11 cellular contexts compared by ENCODE assay signal in the genomic region with DNA sequence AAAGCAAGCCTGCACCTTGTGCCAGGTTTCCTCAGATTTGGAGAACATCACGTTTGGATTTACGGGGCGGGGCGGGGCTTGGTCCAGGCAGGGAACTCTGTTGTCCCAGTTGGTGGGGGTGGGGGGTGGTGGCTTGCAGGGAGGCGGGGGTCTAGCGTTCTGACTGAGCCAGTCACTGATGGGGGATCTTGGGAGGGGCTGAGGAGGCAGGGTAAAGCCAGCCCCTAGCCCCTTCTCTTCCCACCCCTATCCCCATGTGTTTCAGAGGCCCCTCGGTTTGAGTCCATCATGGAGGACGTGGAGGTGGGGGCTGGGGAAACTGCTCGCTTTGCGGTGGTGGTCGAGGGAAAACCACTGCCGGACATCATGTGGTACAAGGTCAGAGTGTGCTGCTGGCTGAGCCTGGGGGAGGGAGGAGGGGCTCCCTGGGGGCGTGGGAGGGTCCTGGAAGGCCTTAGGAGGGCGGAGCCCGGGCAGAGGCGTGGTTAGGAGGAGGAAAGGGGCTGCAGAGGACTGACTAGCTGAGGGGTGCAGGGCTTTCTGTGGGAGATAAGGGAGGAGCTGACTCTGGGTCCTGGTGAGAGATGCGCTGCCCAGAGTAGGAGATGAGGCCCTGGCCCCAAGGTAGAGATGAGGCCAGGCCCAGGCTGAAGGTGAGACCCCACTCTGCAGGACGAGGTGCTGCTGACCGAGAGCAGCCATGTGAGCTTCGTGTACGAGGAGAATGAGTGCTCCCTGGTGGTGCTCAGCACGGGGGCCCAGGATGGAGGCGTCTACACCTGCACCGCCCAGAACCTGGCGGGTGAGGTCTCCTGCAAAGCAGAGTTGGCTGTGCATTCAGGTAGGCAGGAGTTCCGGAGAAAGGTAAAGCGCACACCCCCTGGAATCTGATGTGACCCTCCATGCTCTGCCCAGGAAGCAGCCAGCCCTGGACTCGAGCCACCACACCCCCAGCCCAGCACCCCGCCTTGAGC. TPM values are rescaled to one million over a fixed set of nuclear protein-coding genes. Genes with fewer than 3 reads are reported as not detected.
DNase-seq lines count a peak whose midpoint lies in the region; ATAC-seq, FAIRE-seq and TF ChIP-seq lines count a peak whose summit lies in the region.
"Had no signal": no experiment of that assay in that cellular context is flagged by ENCODE, and none has a peak within 500 bp of the region (broad histone marks: within the 10 kb centered on the region; RNA-seq: fewer than 3 reads in every experiment).

No MANE protein-coding gene starts in this region.

- FAIRE-seq in HepG2 (lab: Jason Lieb, UNC), result no peak

- DNase-seq in HepG2 (ENCODE audit: low spot score) (no peak), right lobe of liver (no peak), vagina (ENCODE audit: extremely low spot score in 2 of 2) (no peak), NCI-H748 treated with DMSO at 0.1 percent for 48 hours (lab: John Stamatoyannopoulos, UW) (no peak), adrenal gland (no peak)
- DNase-seq: spleen had no signal

- no peaks in the 10 kb centered on the region; the same call in 1 of the 2 replicates for H4K20me1 ChIP-seq in HepG2 (ENCODE audit: insufficient read depth, low read length)

- H3K27me3 ChIP-seq in HepG2 (ENCODE audit: control insufficient read depth in 1 of 2, insufficient read depth in 2 of 2, low read length in 2 of 2), result peaks cover 20 to 82% of the 10 kb centered on the region in 2 experiments
- H3K27me3 ChIP-seq in right lobe of liver, result no peaks in the 10 kb centered on the region
- peaks cover 3% of the 10 kb centered on the region for H3K27me3 ChIP-seq in iPS-15b (ENCODE audit: control insufficient read depth, insufficient read depth, low read length)
- H3K27me3 ChIP-seq in vagina, result no peaks in the 10 kb centered on the region
- no peaks in the 10 kb centered on the region for H3K27me3 ChIP-seq in adrenal gland

- intact Hi-C loops in HepG2 (cut with micrococcal nuclease; ENCODE audit: unreplicated experiment), result loop anchor here (1.0 to 2.0 kb wide), 2 partner anchors 44 to 53 kb away; no protein-coding TSS in a partner anchor
- intact Hi-C loops in right lobe of liver (cut with DNase I), result loop anchor here (5.0 to 10.0 kb wide), 2 partner anchors 55 to 58 kb away; no protein-coding TSS in a partner anchor
- intact Hi-C loops in vagina (cut with DNase I), result no loop called here
- intact Hi-C loops in adrenal gland (cut with DNase I), result loop anchor here (5.0 to 10.0 kb wide), 2 partner anchors 50 to 72 kb away; no protein-coding TSS in a partner anchor

- 29% methylated on average over 27 of the region's 29 CpGs for WGBS in HepG2 (ENCODE audit: low lambda C conversion rate)
- WGBS in right lobe of liver (ENCODE audit: insufficient coverage, low coverage, low lambda C conversion rate, missing lambda C conversion rate), result 21% methylated on average over 10 of the region's 29 CpGs
- WGBS in adrenal gland, 4 donors, result 38 to 49% (median 41%) methylated on average over 17 to 29 of the region's 29 CpGs

- H3K4me2 ChIP-seq in HepG2 (ENCODE audit: low read depth, low read length), result no peak overlapping the region

- no peak overlapping the region for H2AFZ ChIP-seq in HepG2 (ENCODE audit: low read length)

- no TSS peak for BruUV-seq in HepG2 (replicated peaks; lab: Mats Ljungman, UMichigan)

- H3K9ac ChIP-seq in HepG2 (ENCODE audit: insufficient read depth, low read depth, low read length) (no peak overlapping the region), iPS-15b (ENCODE audit: low read depth, low read length) (no peak overlapping the region)

- TF ChIP-seq EP300 in HepG2 (IDR thresholded peaks at IDR 0.05; ENCODE audit: low read depth in 2 of 2, low read length in 2 of 2) (no peak), HepG2 (CRISPR knock-in tag; IDR thresholded peaks at IDR 0.05; ENCODE audit: borderline replicate concordance) (no peak)

- TF ChIP-seq POLR2A in HepG2 (IDR thresholded peaks at IDR 0.05; ENCODE audit: insufficient read depth in 1 of 2, low read depth in 2 of 2, low read length in 2 of 2) (no peak), right lobe of liver (IDR thresholded peaks at IDR 0.05) (no peak), vagina (IDR thresholded peaks at IDR 0.05) (no peak), adrenal gland (IDR thresholded peaks at IDR 0.05) (no peak)

- H3K36me3 ChIP-seq in HepG2 (replicated peaks in 1 of 2; ENCODE audit: control insufficient read depth in 1 of 2, insufficient read depth in 2 of 2, low read length in 2 of 2), result no peaks in the 10 kb centered on the region
- H3K36me3 ChIP-seq in right lobe of liver, result no peaks in the 10 kb centered on the region
- H3K36me3 ChIP-seq in iPS-15b (ENCODE audit: control insufficient read depth, insufficient read depth, low read length), result peaks cover 10% of the 10 kb centered on the region
- H3K36me3 ChIP-seq in vagina, result no peaks in the 10 kb centered on the region
- H3K36me3 ChIP-seq in adrenal gland (replicated peaks in 1 of 2), result no peaks in the 10 kb centered on the region
- H3K36me3 ChIP-seq: spleen had no signal

- no peaks in the 10 kb centered on the region for H3K79me2 ChIP-seq in HepG2 (ENCODE audit: insufficient read depth, low read length)

- H3K4me3 ChIP-seq in HepG2 (replicated peaks in 1 of 3; ENCODE audit: insufficient read depth in 1 of 3, low read depth in 2 of 3, low read length in 3 of 3) (no peak overlapping the region), right lobe of liver (no peak overlapping the region), iPS-15b (ENCODE audit: low read depth, low read length) (peak overlapping the region; percentile 52), vagina (peak overlapping the region in 1 of 2 donors; percentile 26), adrenal gland (no peak overlapping the region)
- H3K4me3 ChIP-seq: spleen had no signal

- no peaks in the 10 kb centered on the region for H3K9me3 ChIP-seq in HepG2 (ENCODE audit: low read length)
- no peaks in the 10 kb centered on the region for H3K9me3 ChIP-seq in right lobe of liver
- H3K9me3 ChIP-seq in iPS-15b (ENCODE audit: control insufficient read depth, insufficient read depth, low read length), result no peaks in the 10 kb centered on the region
- H3K9me3 ChIP-seq in vagina, result no peaks in the 10 kb centered on the region
- no peaks in the 10 kb centered on the region for H3K9me3 ChIP-seq in adrenal gland (replicated peaks in 1 of 3)
- H3K9me3 ChIP-seq: spleen had no signal

- no peaks in the 10 kb centered on the region for H3K4me1 ChIP-seq in HepG2 (ENCODE audit: insufficient read depth, low read length)
- H3K4me1 ChIP-seq in right lobe of liver, result no peaks in the 10 kb centered on the region
- H3K4me1 ChIP-seq in iPS-15b (ENCODE audit: control insufficient read depth, insufficient read depth, low read length), result peaks cover 5% of the 10 kb centered on the region
- H3K4me1 ChIP-seq in vagina, result peaks cover 17% of the 10 kb centered on the region
- no peaks in the 10 kb centered on the region for H3K4me1 ChIP-seq in adrenal gland (replicated peaks in 1 of 2)

- TF ChIP-seq CTCF in HepG2 (CRISPR knock-in tag; IDR thresholded peaks at IDR 0.05) (no peak), right lobe of liver (IDR thresholded peaks at IDR 0.05) (no peak), vagina (IDR thresholded peaks at IDR 0.05) (no peak), adrenal gland (IDR thresholded peaks at IDR 0.05) (no peak)

- POLR2A ChIA-PET in HepG2 (lab: Yijun Ruan, JAX), result no interaction called here

- ATAC-seq in HepG2 (no peak), right lobe of liver (no peak)
- ATAC-seq: stimulated activated memory B cell treated with anti-CD40 and anti-IgM and Interleukin-4, amounts not matched to agents 10 μg/mL and 1 μg/mL and 100 μg/mL, for 72 hours had no signal

- CTCF ChIA-PET in HepG2 (lab: Yijun Ruan, JAX; ENCODE audit: low intra/inter-chr PET ratio, low total read pairs), result interaction anchor here (1.3 to 3.8 kb wide), 5 partner anchors 33 to 213 kb away, joined by 3 to 39 read pairs (median 5); no protein-coding TSS in a partner anchor

- no peak for TF ChIP-seq RAD21 in HepG2 (CRISPR knock-in tag; IDR thresholded peaks at IDR 0.05)

- H3K27ac ChIP-seq in HepG2 (ENCODE audit: extremely low read length, insufficient read depth, low read length), result no peak overlapping the region
- H3K27ac ChIP-seq in right lobe of liver, result no peak overlapping the region
- peak overlapping the region; percentile 62 for H3K27ac ChIP-seq in vagina
- no peak overlapping the region for H3K27ac ChIP-seq in adrenal gland
- H3K27ac ChIP-seq: spleen had no signal

- in situ Hi-C loops in HepG2 (cut with HindIII; ENCODE audit: extremely low pct_ligation_motif_present, low pct_unique_long_range_greater_than_20kb), result loop anchor here (10.0 kb wide), 1 partner anchor 48 kb away; no protein-coding TSS in a partner anchor

RNA-seq across cellular contexts. Expression of gene GMPPA, which starts 21.8 kb away (rescaled TPM):
- 81.1 and 88.7 TPM in 2 replicates for total RNA-seq in HepG2 (2016; rRNA removed; fragmentation: Illumina TruSeq; extraction: Trizol)
- 41.1 and 50.9 TPM in 2 replicates for total RNA-seq in HepG2 (2016; cell fraction: cytosol; rRNA removed; fragmentation: Illumina TruSeq; extraction: Trizol; ENCODE audit: low read depth)
- 81.2 and 82.9 TPM in 2 replicates for total RNA-seq in HepG2 (2016; cell fraction: insoluble cytoplasmic fraction; rRNA removed; fragmentation: Illumina TruSeq; extraction: Trizol)
- total RNA-seq in HepG2 (2016; cell fraction: membrane; rRNA removed; fragmentation: Illumina TruSeq; extraction: Trizol), result 59.8 and 79.0 TPM in 2 replicates
- total RNA-seq in HepG2 (2016; cell fraction: nucleus; rRNA removed; fragmentation: Illumina TruSeq; extraction: Trizol), result 39.6 and 46.3 TPM in 2 replicates
- polyA plus RNA-seq in HepG2 (2011; rRNA removed), result 106 and 115 TPM in 2 replicates
- polyA plus RNA-seq in HepG2 (2011; cell fraction: cytosol; rRNA removed), result 98.1 and 128 TPM in 2 replicates
- 123 and 155 TPM in 2 replicates for polyA plus RNA-seq in HepG2 (2011; cell fraction: nucleus; rRNA removed)
- polyA plus RNA-seq in HepG2 (2012), result 44.8 and 45.3 TPM in 2 replicates
- 40.7 and 53.5 TPM in 2 replicates for polyA plus RNA-seq in HepG2 (2016; cell fraction: cytosol; fragmentation: Illumina TruSeq; extraction: Trizol; ENCODE audit: low read depth)
- polyA plus RNA-seq in HepG2 (2016; cell fraction: insoluble cytoplasmic fraction; fragmentation: Illumina TruSeq; extraction: Trizol; ENCODE audit: low read depth), result 88.1 and 98.3 TPM in 2 replicates
- polyA plus RNA-seq in HepG2 (2016; cell fraction: membrane; fragmentation: Illumina TruSeq; extraction: Trizol; ENCODE audit: low read depth), result 54.7 and 71.1 TPM in 2 replicates
- polyA plus RNA-seq in HepG2 (2016; cell fraction: nucleus; fragmentation: Illumina TruSeq; extraction: Trizol; ENCODE audit: insufficient read depth, low read depth), result 87.2 and 90.5 TPM in 2 replicates
- 98.5 and 174 TPM in 2 replicates for polyA minus RNA-seq in HepG2 (2011; rRNA and poly(A)+ RNA removed; ENCODE audit: low replicate concordance)
- 43.2 and 68.0 TPM in 2 replicates for polyA minus RNA-seq in HepG2 (2011; cell fraction: cytosol; rRNA and poly(A)+ RNA removed)
- polyA minus RNA-seq in HepG2 (2011; cell fraction: nucleus; rRNA and poly(A)+ RNA removed), result 32.6 and 38.2 TPM in 2 replicates
- total RNA-seq in right lobe of liver, result 10 to 100 TPM; 21.7 to 54.1 (median 40.2) TPM
- total RNA-seq in vagina, result 35.4 TPM
- 10 to 100 TPM; 23.0 to 60.6 (median 26.4) TPM for total RNA-seq in adrenal gland
- 10 to 100 TPM; 36.8 to 72.2 (median 38.5) TPM for polyA plus RNA-seq in adrenal gland

RNA-seq across cellular contexts. Expression of gene ASIC4, which starts 37.4 kb away (rescaled TPM):
- not detected in 2 replicates for total RNA-seq in HepG2 (2016; rRNA removed; fragmentation: Illumina TruSeq; extraction: Trizol)
- total RNA-seq in HepG2 (2016; cell fraction: cytosol; rRNA removed; fragmentation: Illumina TruSeq; extraction: Trizol; ENCODE audit: low read depth), result not detected in 2 replicates
- not detected in 2 replicates for total RNA-seq in HepG2 (2016; cell fraction: insoluble cytoplasmic fraction; rRNA removed; fragmentation: Illumina TruSeq; extraction: Trizol)
- not detected in 2 replicates for total RNA-seq in HepG2 (2016; cell fraction: membrane; rRNA removed; fragmentation: Illumina TruSeq; extraction: Trizol)
- total RNA-seq in HepG2 (2016; cell fraction: nucleus; rRNA removed; fragmentation: Illumina TruSeq; extraction: Trizol), result not detected in 2 replicates
- 0.03 TPM in 2 replicates for polyA plus RNA-seq in HepG2 (2011; rRNA removed)
- 0.01 TPM in 1 of 2 replicates, not detected in the other for polyA plus RNA-seq in HepG2 (2011; cell fraction: cytosol; rRNA removed)
- polyA plus RNA-seq in HepG2 (2011; cell fraction: nucleus; rRNA removed), result 0.23 and 0.24 TPM in 2 replicates
- polyA plus RNA-seq in HepG2 (2012), result not detected in 2 replicates
- not detected in 2 replicates for polyA plus RNA-seq in HepG2 (2016; cell fraction: cytosol; fragmentation: Illumina TruSeq; extraction: Trizol; ENCODE audit: low read depth)
- not detected in 2 replicates for polyA plus RNA-seq in HepG2 (2016; cell fraction: insoluble cytoplasmic fraction; fragmentation: Illumina TruSeq; extraction: Trizol; ENCODE audit: low read depth)
- polyA plus RNA-seq in HepG2 (2016; cell fraction: membrane; fragmentation: Illumina TruSeq; extraction: Trizol; ENCODE audit: low read depth), result not detected in 2 replicates
- 0.16 TPM in 1 of 2 replicates, not detected in the other for polyA plus RNA-seq in HepG2 (2016; cell fraction: nucleus; fragmentation: Illumina TruSeq; extraction: Trizol; ENCODE audit: insufficient read depth, low read depth)
- polyA minus RNA-seq in HepG2 (2011; rRNA and poly(A)+ RNA removed; ENCODE audit: low replicate concordance), result 0.06 and 0.07 TPM in 2 replicates
- not detected in 2 replicates for polyA minus RNA-seq in HepG2 (2011; cell fraction: cytosol; rRNA and poly(A)+ RNA removed)
- polyA minus RNA-seq in HepG2 (2011; cell fraction: nucleus; rRNA and poly(A)+ RNA removed), result 0.12 and 0.26 TPM in 2 replicates
- total RNA-seq in right lobe of liver, result not detected
- not detected for total RNA-seq in vagina
- 1 to 10 TPM in 2 of 8 donors, under 1 TPM in 2, not detected in 4; 0.15 to 2.2 (median 1.1) TPM for total RNA-seq in adrenal gland
- 10 to 100 TPM in 1 of 3 donors, 1 to 10 TPM in 1, under 1 TPM in 1; 0.31 to 16.3 (median 1.8) TPM for polyA plus RNA-seq in adrenal gland
- total RNA-seq: activated CD8-positive, alpha-beta T cell treated with anti-CD3 and anti-CD28 coated beads, Interleukin-2, amount 10 ng/mL, durations not matched to agents 7 days and 5 days; lung microvascular endothelial cell; SK-MEL-5 had no signal

RNA-seq across cellular contexts. Expression of gene SPEG, which starts 42.2 kb away (rescaled TPM):
- total RNA-seq in HepG2 (2016; rRNA removed; fragmentation: Illumina TruSeq; extraction: Trizol), result 0.18 TPM in 1 of 2 replicates, not detected in the other
- total RNA-seq in HepG2 (2016; cell fraction: cytosol; rRNA removed; fragmentation: Illumina TruSeq; extraction: Trizol; ENCODE audit: low read depth), result 0.51 TPM in 1 of 2 replicates, not detected in the other
- total RNA-seq in HepG2 (2016; cell fraction: insoluble cytoplasmic fraction; rRNA removed; fragmentation: Illumina TruSeq; extraction: Trizol), result 0.06 TPM in 1 of 2 replicates, not detected in the other
- 0.12 and 1.1 TPM in 2 replicates for total RNA-seq in HepG2 (2016; cell fraction: membrane; rRNA removed; fragmentation: Illumina TruSeq; extraction: Trizol)
- total RNA-seq in HepG2 (2016; cell fraction: nucleus; rRNA removed; fragmentation: Illumina TruSeq; extraction: Trizol), result 0.71 TPM in 1 of 2 replicates, not detected in the other
- 0.24 and 0.94 TPM in 2 replicates for polyA plus RNA-seq in HepG2 (2011; rRNA removed)
- 0.13 and 0.20 TPM in 2 replicates for polyA plus RNA-seq in HepG2 (2011; cell fraction: cytosol; rRNA removed)
- 0.45 and 1.0 TPM in 2 replicates for polyA plus RNA-seq in HepG2 (2011; cell fraction: nucleus; rRNA removed)
- polyA plus RNA-seq in HepG2 (2012), result 0.93 and 1.4 TPM in 2 replicates
- 0.38 and 0.63 TPM in 2 replicates for polyA plus RNA-seq in HepG2 (2016; cell fraction: cytosol; fragmentation: Illumina TruSeq; extraction: Trizol; ENCODE audit: low read depth)
- 0.98 TPM in 1 of 2 replicates, not detected in the other for polyA plus RNA-seq in HepG2 (2016; cell fraction: insoluble cytoplasmic fraction; fragmentation: Illumina TruSeq; extraction: Trizol; ENCODE audit: low read depth)
- 0.58 and 1.4 TPM in 2 replicates for polyA plus RNA-seq in HepG2 (2016; cell fraction: membrane; fragmentation: Illumina TruSeq; extraction: Trizol; ENCODE audit: low read depth)
- 0.41 TPM in 1 of 2 replicates, not detected in the other for polyA plus RNA-seq in HepG2 (2016; cell fraction: nucleus; fragmentation: Illumina TruSeq; extraction: Trizol; ENCODE audit: insufficient read depth, low read depth)
- 0.44 and 4.0 TPM in 2 replicates for polyA minus RNA-seq in HepG2 (2011; rRNA and poly(A)+ RNA removed; ENCODE audit: low replicate concordance)
- polyA minus RNA-seq in HepG2 (2011; cell fraction: cytosol; rRNA and poly(A)+ RNA removed), result not detected in 2 replicates
- polyA minus RNA-seq in HepG2 (2011; cell fraction: nucleus; rRNA and poly(A)+ RNA removed), result 0.37 and 1.8 TPM in 2 replicates
- total RNA-seq in right lobe of liver, result 1 to 10 TPM in 1 of 6 experiments, under 1 TPM in 5; 0.24 to 1.5 (median 0.48) TPM
- 28.2 TPM for total RNA-seq in vagina
- 10 to 100 TPM in 1 of 8 donors, 1 to 10 TPM in 5, under 1 TPM in 2; 0.66 to 14.8 (median 3.9) TPM for total RNA-seq in adrenal gland
- 100 to 1,000 TPM in 1 of 3 donors, 10 to 100 TPM in 1, 1 to 10 TPM in 1; 4.3 to 178 (median 40.1) TPM for polyA plus RNA-seq in adrenal gland

RNA-seq across cellular contexts. Expression of gene DES, which starts 58.7 kb away (rescaled TPM):
- total RNA-seq in HepG2 (2016; rRNA removed; fragmentation: Illumina TruSeq; extraction: Trizol) (not detected in 2 replicates), right lobe of liver (10 to 100 TPM in 1 of 6 experiments, 1 to 10 TPM in 5; 1.2 to 25.6 (median 2.5) TPM), vagina (883 TPM), adrenal gland (10 to 100 TPM in 3 of 8 donors, 1 to 10 TPM in 5; 2.0 to 46.5 (median 8.6) TPM)
- 0.10 TPM in 1 of 2 replicates, not detected in the other for total RNA-seq in HepG2 (2016; cell fraction: cytosol; rRNA removed; fragmentation: Illumina TruSeq; extraction: Trizol; ENCODE audit: low read depth)
- total RNA-seq in HepG2 (2016; cell fraction: insoluble cytoplasmic fraction; rRNA removed; fragmentation: Illumina TruSeq; extraction: Trizol), result not detected in 2 replicates
- total RNA-seq in HepG2 (2016; cell fraction: membrane; rRNA removed; fragmentation: Illumina TruSeq; extraction: Trizol), result not detected in 2 replicates
- not detected in 2 replicates for total RNA-seq in HepG2 (2016; cell fraction: nucleus; rRNA removed; fragmentation: Illumina TruSeq; extraction: Trizol)
- polyA plus RNA-seq in HepG2 (2011; rRNA removed) (0.21 TPM in 1 of 2 replicates, not detected in the other), adrenal gland (100 to 1,000 TPM in 1 of 3 donors, 10 to 100 TPM in 2; 58.4 to 283 (median 60.1) TPM)
- 0.05 and 0.09 TPM in 2 replicates for polyA plus RNA-seq in HepG2 (2011; cell fraction: cytosol; rRNA removed)
- 0.51 TPM in 1 of 2 replicates, not detected in the other for polyA plus RNA-seq in HepG2 (2011; cell fraction: nucleus; rRNA removed)
- not detected in 2 replicates for polyA plus RNA-seq in HepG2 (2012)
- not detected in 2 replicates for polyA plus RNA-seq in HepG2 (2016; cell fraction: cytosol; fragmentation: Illumina TruSeq; extraction: Trizol; ENCODE audit: low read depth)
- polyA plus RNA-seq in HepG2 (2016; cell fraction: insoluble cytoplasmic fraction; fragmentation: Illumina TruSeq; extraction: Trizol; ENCODE audit: low read depth), result not detected in 2 replicates
- polyA plus RNA-seq in HepG2 (2016; cell fraction: membrane; fragmentation: Illumina TruSeq; extraction: Trizol; ENCODE audit: low read depth), result not detected in 2 replicates
- polyA plus RNA-seq in HepG2 (2016; cell fraction: nucleus; fragmentation: Illumina TruSeq; extraction: Trizol; ENCODE audit: insufficient read depth, low read depth), result not detected in 2 replicates
- 0.06 and 8.3 TPM in 2 replicates for polyA minus RNA-seq in HepG2 (2011; rRNA and poly(A)+ RNA removed; ENCODE audit: low replicate concordance)
- polyA minus RNA-seq in HepG2 (2011; cell fraction: cytosol; rRNA and poly(A)+ RNA removed), result not detected in 2 replicates
- not detected in 2 replicates for polyA minus RNA-seq in HepG2 (2011; cell fraction: nucleus; rRNA and poly(A)+ RNA removed)
- total RNA-seq: activated CD8-positive, alpha-beta T cell treated with anti-CD3 and anti-CD28 coated beads, Interleukin-2, amount 10 ng/mL, durations not matched to agents 7 days and 5 days; SK-MEL-5 had no signal
